ENCODE assay signal across 27 cellular contexts in genomic region chr4:98125585-98125984, GRCh38. TPM values are rescaled to one million over a fixed set of nuclear protein-coding genes. Genes with fewer than 3 reads are reported as not detected.
DNase-seq lines count a peak whose midpoint lies in the region; ATAC-seq, FAIRE-seq and TF ChIP-seq lines count a peak whose summit lies in the region.
"Had no signal": no experiment of that assay in that cellular context is flagged by ENCODE, and none has a peak within 500 bp of the region (broad histone marks: within the 10 kb centered on the region; RNA-seq: fewer than 3 reads in every experiment).

No MANE protein-coding gene starts in this region.

- in situ Hi-C loops in HepG2 (cut with HindIII; ENCODE audit: extremely low pct_ligation_motif_present, low pct_unique_long_range_greater_than_20kb), result no loop called here

- POLR2A ChIA-PET in HepG2 (lab: Yijun Ruan, JAX), result no interaction called here

- ATAC-seq in HepG2 (peak; percentile 62), right lobe of liver (no peak)
- ATAC-seq: A549, GM12878 had no signal

- TF ChIP-seq RAD21 in HepG2 (CRISPR knock-in tag; IDR thresholded peaks at IDR 0.05), result no peak

- H3K4me1 ChIP-seq in HepG2 (ENCODE audit: insufficient read depth, low read length) (no peaks in the 10 kb centered on the region), right lobe of liver (no peaks in the 10 kb centered on the region)
- H3K4me1 ChIP-seq: A549, BLaER1 had no signal

- H3K4me2 ChIP-seq in HepG2 (ENCODE audit: low read depth, low read length), result no peak overlapping the region
- H3K4me2 ChIP-seq: A549, BLaER1 had no signal

- no CpG with 5 or more reads among the region's 2 CpGs for WGBS in HepG2 (ENCODE audit: low lambda C conversion rate)
- WGBS in right lobe of liver (ENCODE audit: insufficient coverage, low coverage, low lambda C conversion rate, missing lambda C conversion rate), result no CpG with 5 or more reads among the region's 2 CpGs

- CTCF ChIA-PET in HepG2 (lab: Yijun Ruan, JAX; ENCODE audit: low intra/inter-chr PET ratio, low total read pairs), result no interaction called here

- intact Hi-C loops in HepG2 (cut with micrococcal nuclease; ENCODE audit: unreplicated experiment) (no loop called here), right lobe of liver (cut with DNase I) (no loop called here)

- no peak for TF ChIP-seq CTCF in HepG2 (CRISPR knock-in tag; IDR thresholded peaks at IDR 0.05)
- TF ChIP-seq CTCF in right lobe of liver (IDR thresholded peaks at IDR 0.05), result no peak

- TF ChIP-seq POLR2A in HepG2 (IDR thresholded peaks at IDR 0.05; ENCODE audit: insufficient read depth in 1 of 2, low read depth in 2 of 2, low read length in 2 of 2) (no peak), right lobe of liver (IDR thresholded peaks at IDR 0.05) (no peak)

- H3K27me3 ChIP-seq in HepG2 (ENCODE audit: control insufficient read depth in 1 of 2, insufficient read depth in 2 of 2, low read length in 2 of 2) (no peaks in the 10 kb centered on the region), right lobe of liver (no peaks in the 10 kb centered on the region)
- H3K27me3 ChIP-seq: BLaER1 had no signal

- no peak for DNase-seq in HepG2 (ENCODE audit: low spot score)
- DNase-seq in right lobe of liver, result no peak
- DNase-seq in myocyte (ENCODE audit: low read depth), result peak; percentile 9
- DNase-seq in stimulated activated naive CD4-positive, alpha-beta T cell treated with Interleukin-2 at 50 U/mL for 16 hours (lab: John Stamatoyannopoulos, UW), result no peak
- no peak for DNase-seq in RKO (ENCODE audit: low spot score)
- DNase-seq: AML-193; C1 segment of cervical spinal cord; CD4-positive, CD25-positive, alpha-beta regulatory T cell; CD8-positive, alpha-beta memory T cell; COR-L47; DMS 273 treated with DMSO at 0.1 percent for 48 hours; DMS153; DMS53; DMS79; DND-41; EL; GDM1 had no signal

- no peak overlapping the region for H3K4me3 ChIP-seq in HepG2 (replicated peaks in 1 of 3; ENCODE audit: insufficient read depth in 1 of 3, low read depth in 2 of 3, low read length in 3 of 3)
- H3K4me3 ChIP-seq in right lobe of liver, result no peak overlapping the region
- H3K4me3 ChIP-seq: A549, BLaER1, GM12878 had no signal

- no peaks in the 10 kb centered on the region for H3K36me3 ChIP-seq in HepG2 (replicated peaks in 1 of 2; ENCODE audit: control insufficient read depth in 1 of 2, insufficient read depth in 2 of 2, low read length in 2 of 2)
- H3K36me3 ChIP-seq in right lobe of liver, result no peaks in the 10 kb centered on the region
- H3K36me3 ChIP-seq: BLaER1 had no signal

- TF ChIP-seq EP300 in HepG2 (IDR thresholded peaks at IDR 0.05; ENCODE audit: low read depth in 2 of 2, low read length in 2 of 2) (no peak), HepG2 (CRISPR knock-in tag; IDR thresholded peaks at IDR 0.05; ENCODE audit: borderline replicate concordance) (no peak)

- H3K9me3 ChIP-seq in HepG2 (ENCODE audit: low read length) (no peaks in the 10 kb centered on the region), right lobe of liver (no peaks in the 10 kb centered on the region)
- H3K9me3 ChIP-seq: A549, BLaER1 had no signal

- H3K9ac ChIP-seq in HepG2 (ENCODE audit: insufficient read depth, low read depth, low read length), result no peak overlapping the region
- H3K9ac ChIP-seq: BLaER1 had no signal

- BruUV-seq in HepG2 (replicated peaks; lab: Mats Ljungman, UMichigan), result no TSS peak

- H2AFZ ChIP-seq in HepG2 (ENCODE audit: low read length), result no peak overlapping the region

- H4K20me1 ChIP-seq in HepG2 (ENCODE audit: insufficient read depth, low read length), result no peaks in the 10 kb centered on the region
- H4K20me1 ChIP-seq: BLaER1 had no signal

- H3K27ac ChIP-seq in HepG2 (ENCODE audit: extremely low read length, insufficient read depth, low read length) (no peak overlapping the region), right lobe of liver (no peak overlapping the region)
- H3K27ac ChIP-seq: 22Rv1, A549, BLaER1 had no signal

- no peak for FAIRE-seq in HepG2 (lab: Jason Lieb, UNC)
- FAIRE-seq: A549, GM12878, GM12892, GM18507 had no signal

- no peaks in the 10 kb centered on the region for H3K79me2 ChIP-seq in HepG2 (ENCODE audit: insufficient read depth, low read length)

TF ChIP-seq in HepG2, 621 proteins besides CTCF, POLR2A, EP300 and RAD21:
- TF ChIP-seq MEIS1 (CRISPR knock-in tag; IDR thresholded peaks at IDR 0.05; ENCODE audit: borderline replicate concordance) (no peak), AHR (CRISPR knock-in tag; IDR thresholded peaks at IDR 0.05) (no peak), GFI1 (CRISPR knock-in tag; IDR thresholded peaks at IDR 0.05; ENCODE audit: borderline replicate concordance) (peak; percentile 73), HOMEZ (CRISPR knock-in tag; IDR thresholded peaks at IDR 0.05; ENCODE audit: low read depth) (no peak), ZSCAN12 (CRISPR knock-in tag; IDR thresholded peaks at IDR 0.05) (no peak), RBM39 (IDR thresholded peaks at IDR 0.05; ENCODE audit: low read depth, low read length, poor library complexity, severe bottlenecking) (no peak), ZNF589 (CRISPR knock-in tag; conservative IDR thresholded peaks at IDR 0.05) (no peak), SP140L (CRISPR knock-in tag; IDR thresholded peaks at IDR 0.05; ENCODE audit: borderline replicate concordance) (no peak), PCBP2 (optimal IDR thresholded peaks at IDR 0.05; ENCODE audit: low read depth, low read length, poor library complexity, severe bottlenecking) (no peak)

RNA-seq across cellular contexts. Expression of gene STPG2, which starts 17.7 kb away (rescaled TPM):
- total RNA-seq in HepG2 (2016; rRNA removed; fragmentation: Illumina TruSeq; extraction: Trizol) (0.07 TPM in 1 of 2 replicates, not detected in the other), right lobe of liver (under 1 TPM in 4 of 6 experiments, not detected in 2; 0.25 to 0.46 (median 0.40) TPM), myocyte (not detected in 2 replicates)
- not detected in 2 replicates for total RNA-seq in HepG2 (2016; cell fraction: cytosol; rRNA removed; fragmentation: Illumina TruSeq; extraction: Trizol; ENCODE audit: low read depth)
- total RNA-seq in HepG2 (2016; cell fraction: insoluble cytoplasmic fraction; rRNA removed; fragmentation: Illumina TruSeq; extraction: Trizol), result not detected in 2 replicates
- total RNA-seq in HepG2 (2016; cell fraction: membrane; rRNA removed; fragmentation: Illumina TruSeq; extraction: Trizol), result not detected in 2 replicates
- not detected in 2 replicates for total RNA-seq in HepG2 (2016; cell fraction: nucleus; rRNA removed; fragmentation: Illumina TruSeq; extraction: Trizol)
- not detected in 2 replicates for polyA plus RNA-seq in HepG2 (2011; rRNA removed)
- polyA plus RNA-seq in HepG2 (2011; cell fraction: cytosol; rRNA removed), result not detected in 2 replicates
- not detected in 2 replicates for polyA plus RNA-seq in HepG2 (2011; cell fraction: nucleus; rRNA removed)
- polyA plus RNA-seq in HepG2 (2012), result not detected in 2 replicates
- not detected in 2 replicates for polyA plus RNA-seq in HepG2 (2016; cell fraction: cytosol; fragmentation: Illumina TruSeq; extraction: Trizol; ENCODE audit: low read depth)
- not detected in 2 replicates for polyA plus RNA-seq in HepG2 (2016; cell fraction: insoluble cytoplasmic fraction; fragmentation: Illumina TruSeq; extraction: Trizol; ENCODE audit: low read depth)
- not detected in 2 replicates for polyA plus RNA-seq in HepG2 (2016; cell fraction: membrane; fragmentation: Illumina TruSeq; extraction: Trizol; ENCODE audit: low read depth)
- not detected in 2 replicates for polyA plus RNA-seq in HepG2 (2016; cell fraction: nucleus; fragmentation: Illumina TruSeq; extraction: Trizol; ENCODE audit: insufficient read depth, low read depth)
- polyA minus RNA-seq in HepG2 (2011; rRNA and poly(A)+ RNA removed; ENCODE audit: low replicate concordance), result 0.14 TPM in 1 of 2 replicates, not detected in the other
- not detected in 2 replicates for polyA minus RNA-seq in HepG2 (2011; cell fraction: cytosol; rRNA and poly(A)+ RNA removed)
- 0.50 TPM in 1 of 2 replicates, not detected in the other for polyA minus RNA-seq in HepG2 (2011; cell fraction: nucleus; rRNA and poly(A)+ RNA removed)
- not detected for polyA plus RNA-seq in myocyte (2012)
- total RNA-seq: CD8-positive, alpha-beta memory T cell; Daoy; G401 had no signal
- polyA plus RNA-seq: CD14-positive monocyte; CD4-positive, alpha-beta memory T cell; CD8-positive, alpha-beta memory T cell had no signal
